1 cellular context compared by ENCODE assay signal in genomic region chr12:92717202-92717601, GRCh38.
TF ChIP-seq lines count a peak whose summit lies in the region.

No MANE protein-coding gene starts in this region.

TF ChIP-seq in GM12878, 131 proteins besides CTCF, POLR2A, EP300 and RAD21 (continued from another document):
- TF ChIP-seq NKRF (conservative IDR thresholded peaks at IDR 0.05) (no peak), STAT3 (IDR thresholded peaks at IDR 0.05; ENCODE audit: low read depth, low read length) (no peak), ATF7 (IDR thresholded peaks at IDR 0.05; ENCODE audit: low read depth) (no peak), ELK1 (IDR thresholded peaks at IDR 0.05; ENCODE audit: low read depth, low read length) (no peak), NR2C2 (IDR thresholded peaks at IDR 0.05; ENCODE audit: borderline replicate concordance, control insufficient read depth, insufficient read length, low read depth) (no peak), RELA (IDR thresholded peaks at IDR 0.05; ENCODE audit: borderline replicate concordance, partially characterized antibody) (no peak), SRF (IDR thresholded peaks at IDR 0.05; ENCODE audit: low read depth in 2 of 2, low read length in 2 of 2) (no peak), FOXM1 (IDR thresholded peaks at IDR 0.05; ENCODE audit: low read depth, low read length) (no peak), ZNF207 (IDR thresholded peaks at IDR 0.05; ENCODE audit: borderline replicate concordance) (no peak), MAX (IDR thresholded peaks at IDR 0.05; ENCODE audit: low read depth, low read length) (no peak)
